8 cellular contexts compared by ENCODE assay signal in genomic region chr17:17751489-17751995, GRCh38.
DNase-seq lines count a peak whose midpoint lies in the region; ATAC-seq and TF ChIP-seq lines count a peak whose summit lies in the region.

No MANE protein-coding gene starts in this region.

- 83 to 91% methylated on average over 2 to 15 of the region's 15 CpGs for WGBS in endodermal cell (ENCODE audit: insufficient coverage in 1 of 2, insufficient read length in 1 of 2), 2 experiments
- WGBS in psoas muscle, 3 donors: 51 to 67% (median 56%) methylated on average over 15 of the region's 15 CpGs

- peak overlapping the region; percentile 34 for H3K9ac ChIP-seq in endodermal cell (ENCODE audit: extremely low read depth, low read length, poor library complexity, severe bottlenecking)

- H3K9me3 ChIP-seq in endodermal cell (ENCODE audit: control insufficient read depth, low read length) (no peaks in the 10 kb centered on the region), psoas muscle (no peaks in the 10 kb centered on the region)

- in situ Hi-C loops in KBM-7 (cut with MboI; ENCODE audit: low pct_unique_long_range_greater_than_20kb, low sequenced_read_pairs): no loop called here

- peaks cover 36% of the 10 kb centered on the region for H3K4me1 Mint-ChIP-seq in endodermal cell

- peak overlapping the region; percentile 35 for H3K4me3 Mint-ChIP-seq in endodermal cell

- H3K9me3 Mint-ChIP-seq in endodermal cell: no peaks in the 10 kb centered on the region

- DNase-seq in NCI-H2171 treated with DMSO at 0.1 percent for 48 hours (lab: John Stamatoyannopoulos, UW) (peak; percentile 66), NCI-H2171 (lab: John Stamatoyannopoulos, UW) (no peak), endodermal cell (peak; percentile 67), psoas muscle (no peak), inferior parietal cortex (ENCODE audit: extremely low spot score) (no peak), KBM-7 (no peak)

- H3K27me3 Mint-ChIP-seq in endodermal cell (ENCODE audit: insufficient read depth): no peaks in the 10 kb centered on the region

- H3K27ac ChIP-seq in VCaP: peak overlapping the region; percentile 46
- peak overlapping the region; percentile 56 for H3K27ac ChIP-seq in endodermal cell (ENCODE audit: low read depth, low read length)
- peak overlapping the region; percentile 85 for H3K27ac ChIP-seq in psoas muscle

- H3K27ac Mint-ChIP-seq in endodermal cell: peak overlapping the region; percentile 92

- H3K4me3 ChIP-seq in endodermal cell (ENCODE audit: low read length) (no peak overlapping the region), psoas muscle (peak overlapping the region; percentile 74)

- H3K36me3 ChIP-seq in endodermal cell (ENCODE audit: control insufficient read depth, insufficient read depth, low read length): peaks cover 13% of the 10 kb centered on the region
- H3K36me3 ChIP-seq in psoas muscle (ENCODE audit: insufficient read depth in 1 of 2, low read depth in 1 of 2): no peaks in the 10 kb centered on the region

- H3K27me3 ChIP-seq in endodermal cell (ENCODE audit: control insufficient read depth, insufficient read depth, low read length, poor library complexity, severe bottlenecking): no peaks in the 10 kb centered on the region
- H3K27me3 ChIP-seq in psoas muscle (ENCODE audit: insufficient read depth in 3 of 3, low read length in 2 of 3): no peaks in the 10 kb centered on the region

- intact Hi-C loops in psoas muscle (cut with DNase I): no loop called here

- peak in 1 of 4 donors; percentile 1 for ATAC-seq in psoas muscle
- no peak for ATAC-seq in GM18498 (IDR thresholded peaks at IDR 0.05; ENCODE audit: unreplicated experiment)

- peaks cover 6% of the 10 kb centered on the region for H3K4me1 ChIP-seq in endodermal cell (ENCODE audit: control insufficient read depth, insufficient read depth, low read length)
- peaks cover 26% of the 10 kb centered on the region for H3K4me1 ChIP-seq in psoas muscle

- TF ChIP-seq CTCF in VCaP (conservative IDR thresholded peaks at IDR 0.05): no peak
- no peak for TF ChIP-seq CTCF in endodermal cell (conservative IDR thresholded peaks at IDR 0.05)
- no peak for TF ChIP-seq CTCF in psoas muscle (IDR thresholded peaks at IDR 0.05)

- H3K36me3 Mint-ChIP-seq in endodermal cell (ENCODE audit: low read depth): no peaks in the 10 kb centered on the region

Comparison
In these comparisons a context has a peak if more than half of its experiments do, and no peak if none do; other contexts are left out.
1. DNase-seq: peak in NCI-H2171 treated with DMSO at 0.1 percent for 48 hours (single experiment) and endodermal cell (single experiment); none in NCI-H2171 (single experiment), psoas muscle (0 of 2), inferior parietal cortex (single experiment) and KBM-7 (single experiment).
2. Peak in every context shown above with its lines, with median percentiles within 50 percentile points of each other: H3K27ac ChIP-seq.